ENCODE assay signal across 1 cellular context in genomic region chr3:196080997-196081833, GRCh38.
TF ChIP-seq lines count a peak whose summit lies in the region.

No MANE protein-coding gene starts in this region.

TF ChIP-seq in HepG2, 621 proteins besides CTCF, POLR2A, EP300 and RAD21 (continued from another document and continues in another):
- no peak for TF ChIP-seq ZBTB40 (IDR thresholded peaks at IDR 0.05)
- peak; percentile 18 for TF ChIP-seq ZBTB40 (CRISPR knock-in tag; IDR thresholded peaks at IDR 0.05)
- no peak; the same call in 1 of the 2 replicates for TF ChIP-seq KDM6A (CRISPR knock-in tag; IDR thresholded peaks at IDR 0.05; ENCODE audit: low read depth)
- no peak for TF ChIP-seq ZNF605 (CRISPR knock-in tag; IDR thresholded peaks at IDR 0.05)
- TF ChIP-seq PITX1 (CRISPR knock-in tag; IDR thresholded peaks at IDR 0.05), result no peak
- TF ChIP-seq TERF1 (CRISPR knock-in tag; IDR thresholded peaks at IDR 0.05), result no peak
- TF ChIP-seq TARDBP (CRISPR knock-in tag; IDR thresholded peaks at IDR 0.05), result no peak
- no peak for TF ChIP-seq BCL3 (CRISPR knock-in tag; IDR thresholded peaks at IDR 0.05)
- TF ChIP-seq ELK4 (CRISPR knock-in tag; IDR thresholded peaks at IDR 0.05; ENCODE audit: borderline replicate concordance), result no peak
- TF ChIP-seq TOPORS (CRISPR knock-in tag; IDR thresholded peaks at IDR 0.05), result peak; percentile 2; the same call in 1 of the 2 replicates
- no peak for TF ChIP-seq CBX5 (CRISPR knock-in tag; IDR thresholded peaks at IDR 0.05; ENCODE audit: borderline replicate concordance)
- TF ChIP-seq RBM39 (IDR thresholded peaks at IDR 0.05; ENCODE audit: low read depth, low read length, poor library complexity, severe bottlenecking), result no peak
- TF ChIP-seq ZNF296 (CRISPR knock-in tag; conservative IDR thresholded peaks at IDR 0.05), result no peak
- no peak for TF ChIP-seq ZNF512 (CRISPR knock-in tag; IDR thresholded peaks at IDR 0.05)
- peak; percentile 51; the same call in 1 of the 2 replicates for TF ChIP-seq NR0B2 (CRISPR knock-in tag; IDR thresholded peaks at IDR 0.05)
- no peak for TF ChIP-seq ETS1 (CRISPR knock-in tag; IDR thresholded peaks at IDR 0.05)
- TF ChIP-seq ZFP41 (CRISPR knock-in tag; IDR thresholded peaks at IDR 0.05; ENCODE audit: borderline replicate concordance), result no peak; the same call in 1 of the 2 replicates
- no peak for TF ChIP-seq GFI1 (CRISPR knock-in tag; IDR thresholded peaks at IDR 0.05; ENCODE audit: borderline replicate concordance)
- TF ChIP-seq MEF2D (CRISPR knock-in tag; IDR thresholded peaks at IDR 0.05), result no peak
- TF ChIP-seq SOX5 (CRISPR knock-in tag; IDR thresholded peaks at IDR 0.05; ENCODE audit: borderline replicate concordance), result no peak
- TF ChIP-seq NAIF1 (CRISPR knock-in tag; IDR thresholded peaks at IDR 0.05; ENCODE audit: borderline replicate concordance), result no peak
- no peak; the same call in 1 of the 2 replicates for TF ChIP-seq ZNF776 (CRISPR knock-in tag; IDR thresholded peaks at IDR 0.05)
- TF ChIP-seq ZNF691 (CRISPR knock-in tag; IDR thresholded peaks at IDR 0.05; ENCODE audit: borderline replicate concordance, low read depth), result no peak
- TF ChIP-seq FOXC1 (CRISPR knock-in tag; IDR thresholded peaks at IDR 0.05; ENCODE audit: borderline replicate concordance), result peak; percentile 47; the same call in 1 of the 2 replicates
- TF ChIP-seq MED8 (CRISPR knock-in tag; IDR thresholded peaks at IDR 0.05; ENCODE audit: insufficient replicate concordance), result no peak
- no peak for TF ChIP-seq ZFP62 (CRISPR knock-in tag; IDR thresholded peaks at IDR 0.05)
- no peak for TF ChIP-seq ATAD3A (CRISPR knock-in tag; IDR thresholded peaks at IDR 0.05)
- TF ChIP-seq RXRA (CRISPR knock-in tag; IDR thresholded peaks at IDR 0.05), result 0 out of 2 replicates have a peak, but pooled peaks have one; percentile 4
- no peak for TF ChIP-seq MTA3 (CRISPR knock-in tag; IDR thresholded peaks at IDR 0.05)
- TF ChIP-seq WIZ (CRISPR knock-in tag; IDR thresholded peaks at IDR 0.05), result no peak
- no peak for TF ChIP-seq FIP1L1 (IDR thresholded peaks at IDR 0.05; ENCODE audit: borderline replicate concordance, insufficient read depth, low read depth, low read length)
- no peak for TF ChIP-seq ZFP36L2 (CRISPR knock-in tag; IDR thresholded peaks at IDR 0.05)
- TF ChIP-seq KAT8 (CRISPR knock-in tag; IDR thresholded peaks at IDR 0.05), result no peak
- no peak for TF ChIP-seq ZBTB37 (CRISPR knock-in tag; IDR thresholded peaks at IDR 0.05)
- peak; percentile 18; the same call in 1 of the 2 replicates for TF ChIP-seq HOXA9 (CRISPR knock-in tag; IDR thresholded peaks at IDR 0.05; ENCODE audit: borderline replicate concordance)
- TF ChIP-seq ZNF580 (CRISPR knock-in tag; IDR thresholded peaks at IDR 0.05; ENCODE audit: borderline replicate concordance, low read depth), result no peak
- no peak for TF ChIP-seq KLF15 (CRISPR knock-in tag; IDR thresholded peaks at IDR 0.05; ENCODE audit: borderline replicate concordance)
- TF ChIP-seq HNRNPL (IDR thresholded peaks at IDR 0.05; ENCODE audit: low read depth, low read length), result no peak
- TF ChIP-seq ZNF20 (CRISPR knock-in tag; IDR thresholded peaks at IDR 0.05), result no peak
- no peak for TF ChIP-seq ZNF660 (CRISPR knock-in tag; IDR thresholded peaks at IDR 0.05; ENCODE audit: borderline replicate concordance, low read depth)
- TF ChIP-seq KLF9 (CRISPR knock-in tag; IDR thresholded peaks at IDR 0.05; ENCODE audit: low read depth), result no peak
- no peak for TF ChIP-seq NPAS2 (CRISPR knock-in tag; IDR thresholded peaks at IDR 0.05; ENCODE audit: borderline replicate concordance)
- no peak for TF ChIP-seq ZNF703 (CRISPR knock-in tag; IDR thresholded peaks at IDR 0.05; ENCODE audit: borderline replicate concordance)
- TF ChIP-seq SMARCC2 (IDR thresholded peaks at IDR 0.05), result no peak
- TF ChIP-seq GATAD1 (CRISPR knock-in tag; IDR thresholded peaks at IDR 0.05), result no peak
- no peak for TF ChIP-seq GLMP (CRISPR knock-in tag; IDR thresholded peaks at IDR 0.05; ENCODE audit: borderline replicate concordance)
- TF ChIP-seq CBFB (CRISPR knock-in tag; IDR thresholded peaks at IDR 0.05), result no peak
